In the genomic region with DNA sequence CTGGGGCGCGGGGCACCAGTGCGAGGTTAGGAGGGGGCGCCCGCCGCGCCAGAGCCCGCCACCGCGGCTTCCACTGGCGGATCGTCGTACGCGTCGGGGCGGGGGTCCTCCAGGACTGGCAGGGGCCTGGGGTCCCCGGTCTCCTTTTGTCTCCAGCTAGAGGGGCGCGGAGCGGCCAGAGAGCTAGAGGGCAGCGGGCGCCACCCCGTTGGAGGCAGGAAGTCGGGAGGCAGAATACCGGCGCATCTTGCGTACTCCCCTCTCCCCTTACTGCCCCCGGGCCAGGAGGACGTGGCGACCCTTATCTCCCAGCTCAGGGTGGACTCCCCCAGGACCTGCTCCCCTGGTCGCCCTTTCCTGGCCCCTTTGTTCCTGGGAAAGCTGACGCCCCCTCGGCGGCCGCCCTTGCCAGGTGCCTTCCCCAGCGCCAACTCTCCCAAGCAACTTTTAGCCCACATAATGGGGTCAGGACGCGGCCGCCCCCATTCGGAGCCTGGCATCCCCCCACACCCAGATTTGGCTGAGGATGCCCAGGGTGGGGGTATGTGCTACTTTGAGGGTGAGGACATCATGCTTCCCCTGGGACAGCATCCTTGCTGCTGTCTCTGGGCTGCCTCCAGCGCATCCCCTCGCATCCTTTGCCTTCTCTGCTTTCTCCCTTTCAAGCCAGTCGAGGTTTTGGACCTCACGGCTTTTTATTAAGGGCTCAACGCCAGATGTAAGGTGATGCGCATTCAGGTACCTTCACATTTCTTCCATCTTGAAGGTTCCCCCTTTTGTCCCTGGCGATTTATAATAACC, we compare ENCODE assay signal across 8 cellular contexts. TPM values are rescaled to one million over a fixed set of nuclear protein-coding genes. Genes with fewer than 3 reads are reported as not detected.
DNase-seq lines count a peak whose midpoint lies in the region; ATAC-seq and TF ChIP-seq lines count a peak whose summit lies in the region.

No MANE protein-coding gene starts in this region.

- no peaks in the 10 kb centered on the region for H3K9me3 Mint-ChIP-seq in activated naive CD8-positive, alpha-beta T cell treated with anti-CD3 and anti-CD28 coated beads, Interleukin-2, amount 50 U/mL, for 24 hours

- ATAC-seq in HG03064 (IDR thresholded peaks at IDR 0.05; ENCODE audit: low read depth, unreplicated experiment) (peak; percentile 20), thoracic aorta (ENCODE audit: insufficient number of reproducible peaks, low FRiP score, low read depth) (no peak), HG02763 (IDR thresholded peaks at IDR 0.05; ENCODE audit: unreplicated experiment) (no peak)
- peak; percentile 23 for ATAC-seq in activated naive CD8-positive, alpha-beta T cell treated with anti-CD3 and anti-CD28 coated beads, Interleukin-2, amount 50 U/mL, for 24 hours

- peak overlapping the region; percentile 47 for H3K4me3 ChIP-seq in kidney epithelial cell (ENCODE audit: low read depth, low read length)
- H3K4me3 ChIP-seq in thoracic aorta: peak overlapping the region; percentile 74

- peaks cover 20% of the 10 kb centered on the region for H3K27me3 ChIP-seq in kidney epithelial cell (ENCODE audit: control insufficient read depth, insufficient read depth, low read length)
- no peaks in the 10 kb centered on the region for H3K27me3 ChIP-seq in thoracic aorta (replicated peaks; ENCODE audit: insufficient read depth)

- H3K36me3 Mint-ChIP-seq in activated naive CD8-positive, alpha-beta T cell treated with anti-CD3 and anti-CD28 coated beads, Interleukin-2, amount 50 U/mL, for 24 hours (ENCODE audit: low read depth): no peaks in the 10 kb centered on the region

- H3K36me3 ChIP-seq in kidney epithelial cell (ENCODE audit: control insufficient read depth, insufficient read depth, low read length): no peaks in the 10 kb centered on the region
- no peaks in the 10 kb centered on the region for H3K36me3 ChIP-seq in thoracic aorta

- no peaks in the 10 kb centered on the region for H3K9me3 ChIP-seq in thoracic aorta

- no peaks in the 10 kb centered on the region for H3K27me3 Mint-ChIP-seq in activated naive CD8-positive, alpha-beta T cell treated with anti-CD3 and anti-CD28 coated beads, Interleukin-2, amount 50 U/mL, for 24 hours

- H3K4me1 ChIP-seq in thoracic aorta (ENCODE audit: control insufficient read depth in 1 of 2, low read depth in 2 of 2): no peaks in the 10 kb centered on the region

- no peak overlapping the region for H3K27ac ChIP-seq in thoracic aorta

- TF ChIP-seq CTCF in kidney epithelial cell (IDR thresholded peaks at IDR 0.05; ENCODE audit: insufficient read depth, low read length, poor library complexity, severe bottlenecking) (no peak), thoracic aorta (IDR thresholded peaks at IDR 0.05) (no peak)

- peaks cover 40% of the 10 kb centered on the region for H3K4me1 Mint-ChIP-seq in activated naive CD8-positive, alpha-beta T cell treated with anti-CD3 and anti-CD28 coated beads, Interleukin-2, amount 50 U/mL, for 24 hours

- no peak overlapping the region for H3K27ac Mint-ChIP-seq in activated naive CD8-positive, alpha-beta T cell treated with anti-CD3 and anti-CD28 coated beads, Interleukin-2, amount 50 U/mL, for 24 hours

- peak overlapping the region; percentile 89 for H3K4me3 Mint-ChIP-seq in activated naive CD8-positive, alpha-beta T cell treated with anti-CD3 and anti-CD28 coated beads, Interleukin-2, amount 50 U/mL, for 24 hours

- DNase-seq in NCI-H82 (lab: John Stamatoyannopoulos, UW) (peak; percentile 15), NCI-H82 treated with DMSO at 0.1 percent for 48 hours (lab: John Stamatoyannopoulos, UW; ENCODE audit: unreplicated experiment) (no peak), kidney epithelial cell (ENCODE audit: low read depth) (no peak), thoracic aorta (ENCODE audit: low spot score) (no peak), HuH-7.5 (ENCODE audit: low spot score) (no peak)
- peak; percentile 14 for DNase-seq in activated naive CD8-positive, alpha-beta T cell treated with anti-CD3 and anti-CD28 coated beads, Interleukin-2, amount 50 U/mL, for 24 hours

RNA-seq across cellular contexts. Expression of a gene that starts 1.0 kb away (rescaled TPM):
- total RNA-seq in kidney epithelial cell (3.4 and 11.0 TPM in 2 replicates), thoracic aorta (10 to 100 TPM in 1 of 2 donors, 1 to 10 TPM in 1; 5.3 to 10.4 TPM)

Comparison
In these comparisons a context has a peak if more than half of its experiments do, and no peak if none do; other contexts are left out.
1. DNase-seq: peak in NCI-H82 (single experiment) and activated naive CD8-positive, alpha-beta T cell treated with anti-CD3 and anti-CD28 coated beads, Interleukin-2, amount 50 U/mL, for 24 hours (single experiment); none in NCI-H82 treated with DMSO at 0.1 percent for 48 hours (single experiment), kidney epithelial cell (single experiment), thoracic aorta (single experiment) and HuH-7.5 (single experiment).
2. ATAC-seq: peak in HG03064 (single experiment) and activated naive CD8-positive, alpha-beta T cell treated with anti-CD3 and anti-CD28 coated beads, Interleukin-2, amount 50 U/mL, for 24 hours (single experiment); none in thoracic aorta (single experiment) and HG02763 (single experiment).